ENCODE assay signal across 1 cellular context in the genomic region with DNA sequence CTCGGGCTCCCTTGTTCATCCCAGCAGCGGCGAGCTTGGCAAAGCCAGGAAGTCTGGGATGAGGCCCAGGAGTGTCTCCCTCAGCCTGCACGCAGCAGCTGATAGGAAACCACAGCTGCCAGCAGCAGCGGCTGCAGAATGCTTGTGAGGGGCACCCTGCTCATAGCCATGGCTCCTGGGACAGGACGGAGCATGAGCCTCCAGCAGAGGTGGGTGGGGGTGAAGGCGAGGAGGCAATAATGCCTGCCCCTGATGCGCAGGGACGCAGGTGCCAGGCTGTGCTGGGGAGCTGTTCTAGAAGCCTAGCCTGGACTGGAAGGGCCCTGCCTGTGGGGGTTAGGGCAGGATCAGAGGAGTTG.
TF ChIP-seq lines count a peak whose summit lies in the region.

No MANE protein-coding gene starts in this region.

TF ChIP-seq in GM23338, 12 proteins besides CTCF, POLR2A, EP300 and RAD21 (continued from another document):
- TF ChIP-seq, protein P1, sequence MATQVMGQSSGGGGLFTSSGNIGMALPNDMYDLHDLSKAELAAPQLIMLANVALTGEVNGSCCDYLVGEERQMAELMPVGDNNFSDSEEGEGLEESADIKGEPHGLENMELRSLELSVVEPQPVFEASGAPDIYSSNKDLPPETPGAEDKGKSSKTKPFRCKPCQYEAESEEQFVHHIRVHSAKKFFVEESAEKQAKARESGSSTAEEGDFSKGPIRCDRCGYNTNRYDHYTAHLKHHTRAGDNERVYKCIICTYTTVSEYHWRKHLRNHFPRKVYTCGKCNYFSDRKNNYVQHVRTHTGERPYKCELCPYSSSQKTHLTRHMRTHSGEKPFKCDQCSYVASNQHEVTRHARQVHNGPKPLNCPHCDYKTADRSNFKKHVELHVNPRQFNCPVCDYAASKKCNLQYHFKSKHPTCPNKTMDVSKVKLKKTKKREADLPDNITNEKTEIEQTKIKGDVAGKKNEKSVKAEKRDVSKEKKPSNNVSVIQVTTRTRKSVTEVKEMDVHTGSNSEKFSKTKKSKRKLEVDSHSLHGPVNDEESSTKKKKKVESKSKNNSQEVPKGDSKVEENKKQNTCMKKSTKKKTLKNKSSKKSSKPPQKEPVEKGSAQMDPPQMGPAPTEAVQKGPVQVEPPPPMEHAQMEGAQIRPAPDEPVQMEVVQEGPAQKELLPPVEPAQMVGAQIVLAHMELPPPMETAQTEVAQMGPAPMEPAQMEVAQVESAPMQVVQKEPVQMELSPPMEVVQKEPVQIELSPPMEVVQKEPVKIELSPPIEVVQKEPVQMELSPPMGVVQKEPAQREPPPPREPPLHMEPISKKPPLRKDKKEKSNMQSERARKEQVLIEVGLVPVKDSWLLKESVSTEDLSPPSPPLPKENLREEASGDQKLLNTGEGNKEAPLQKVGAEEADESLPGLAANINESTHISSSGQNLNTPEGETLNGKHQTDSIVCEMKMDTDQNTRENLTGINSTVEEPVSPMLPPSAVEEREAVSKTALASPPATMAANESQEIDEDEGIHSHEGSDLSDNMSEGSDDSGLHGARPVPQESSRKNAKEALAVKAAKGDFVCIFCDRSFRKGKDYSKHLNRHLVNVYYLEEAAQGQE (IDR thresholded peaks at IDR 0.05; ENCODE audit: unreplicated experiment): no peak
- TF ChIP-seq EZH2 (IDR thresholded peaks at IDR 0.05; ENCODE audit: low read depth, unreplicated experiment) (no peak), CREB1 (CRISPR knock-in tag; IDR thresholded peaks at IDR 0.05; ENCODE audit: low read depth) (no peak), ZNF331 (CRISPR knock-in tag; IDR thresholded peaks at IDR 0.05; ENCODE audit: low read depth) (no peak), EZH2phosphoT487 (IDR thresholded peaks at IDR 0.05; ENCODE audit: unreplicated experiment) (no peak), NANOG (IDR thresholded peaks at IDR 0.05; ENCODE audit: borderline replicate concordance) (no peak), ZNF462 (CRISPR knock-in tag; IDR thresholded peaks at IDR 0.05) (no peak)
- TF ChIP-seq, protein P2, sequence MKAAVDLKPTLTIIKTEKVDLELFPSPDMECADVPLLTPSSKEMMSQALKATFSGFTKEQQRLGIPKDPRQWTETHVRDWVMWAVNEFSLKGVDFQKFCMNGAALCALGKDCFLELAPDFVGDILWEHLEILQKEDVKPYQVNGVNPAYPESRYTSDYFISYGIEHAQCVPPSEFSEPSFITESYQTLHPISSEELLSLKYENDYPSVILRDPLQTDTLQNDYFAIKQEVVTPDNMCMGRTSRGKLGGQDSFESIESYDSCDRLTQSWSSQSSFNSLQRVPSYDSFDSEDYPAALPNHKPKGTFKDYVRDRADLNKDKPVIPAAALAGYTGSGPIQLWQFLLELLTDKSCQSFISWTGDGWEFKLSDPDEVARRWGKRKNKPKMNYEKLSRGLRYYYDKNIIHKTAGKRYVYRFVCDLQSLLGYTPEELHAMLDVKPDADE (IDR thresholded peaks at IDR 0.05): no peak
